1 cellular context compared by ENCODE assay signal in genomic region chr1:111577814-111578213, GRCh38.
TF ChIP-seq lines count a peak whose summit lies in the region.

No MANE protein-coding gene starts in this region.

TF ChIP-seq in GM23338, 12 proteins besides CTCF, POLR2A, EP300 and RAD21:
- TF ChIP-seq REST (IDR thresholded peaks at IDR 0.05; ENCODE audit: unreplicated experiment) (no peak), ZNF462 (CRISPR knock-in tag; IDR thresholded peaks at IDR 0.05) (no peak), EZH2 (IDR thresholded peaks at IDR 0.05; ENCODE audit: low read depth, unreplicated experiment) (no peak), ZNF331 (CRISPR knock-in tag; IDR thresholded peaks at IDR 0.05; ENCODE audit: low read depth) (no peak), CREB1 (CRISPR knock-in tag; IDR thresholded peaks at IDR 0.05; ENCODE audit: low read depth) (no peak), STAT1 (IDR thresholded peaks at IDR 0.05; ENCODE audit: unreplicated experiment) (no peak)
